In the genomic region with DNA sequence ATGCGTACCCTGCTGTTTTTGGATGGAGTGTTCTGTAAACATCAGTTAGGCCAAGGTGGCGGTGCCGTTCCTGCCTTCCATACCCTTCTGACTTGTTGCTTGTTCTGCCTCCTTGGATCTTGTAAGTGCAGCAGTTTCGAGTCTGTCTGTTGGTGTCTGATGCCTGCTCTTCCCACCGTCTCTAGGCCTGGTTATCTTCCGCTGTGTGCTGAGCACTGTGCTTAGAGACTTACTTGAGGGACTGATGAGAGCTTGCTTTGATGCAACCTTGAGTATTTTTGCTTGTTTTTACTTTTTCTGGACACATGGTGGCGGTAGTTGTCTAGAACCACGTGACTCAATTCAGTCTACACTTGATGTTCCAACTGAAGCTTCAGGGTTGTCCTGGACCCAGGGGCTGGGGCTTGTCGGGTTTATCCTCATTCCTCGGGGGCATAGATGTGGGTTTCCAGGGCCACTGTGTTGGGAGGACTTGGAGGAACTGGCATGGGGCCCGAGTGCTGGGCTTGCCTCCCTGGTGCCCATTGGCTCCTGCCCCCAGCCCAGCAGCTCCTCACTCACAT, we compare ENCODE assay signal across 1 cellular context.
TF ChIP-seq lines count a peak whose summit lies in the region.

No MANE protein-coding gene starts in this region.

TF ChIP-seq in HepG2, 621 proteins besides CTCF, POLR2A, EP300 and RAD21:
- peak; percentile 43 for TF ChIP-seq STAG1 (CRISPR knock-in tag; IDR thresholded peaks at IDR 0.05)
- TF ChIP-seq, protein P1, sequence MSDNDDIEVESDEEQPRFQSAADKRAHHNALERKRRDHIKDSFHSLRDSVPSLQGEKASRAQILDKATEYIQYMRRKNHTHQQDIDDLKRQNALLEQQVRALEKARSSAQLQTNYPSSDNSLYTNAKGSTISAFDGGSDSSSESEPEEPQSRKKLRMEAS (IDR thresholded peaks at IDR 0.05) = 0 out of 2 replicates have a peak, but pooled peaks have one; percentile 14
- TF ChIP-seq MNT (IDR thresholded peaks at IDR 0.05) = peak; percentile 52
- no peak for TF ChIP-seq PITX1 (CRISPR knock-in tag; IDR thresholded peaks at IDR 0.05)
- no peak for TF ChIP-seq MAFK (conservative IDR thresholded peaks at IDR 0.05 in 1 of 2, IDR thresholded peaks at IDR 0.05 in 1 of 2; ENCODE audit: low read length in 2 of 2)
- TF ChIP-seq ZNF790 (CRISPR knock-in tag; IDR thresholded peaks at IDR 0.05; ENCODE audit: borderline replicate concordance) = no peak
- TF ChIP-seq USF2 (IDR thresholded peaks at IDR 0.05; ENCODE audit: low read depth, low read length) = peak; percentile 83
- TF ChIP-seq USF2 (CRISPR knock-in tag; IDR thresholded peaks at IDR 0.05; ENCODE audit: borderline replicate concordance) = peak; percentile 81; the same call in 1 of the 2 replicates
- TF ChIP-seq TFE3 (CRISPR knock-in tag; IDR thresholded peaks at IDR 0.05) = 0 out of 2 replicates have a peak, but pooled peaks have one; percentile 29
- TF ChIP-seq RAD51 (IDR thresholded peaks at IDR 0.05; ENCODE audit: borderline replicate concordance) = peak; percentile 80
